ENCODE assay signal across 17 cellular contexts in genomic region chr10:46520381-46520780, GRCh38. TPM values are rescaled to one million over a fixed set of nuclear protein-coding genes. Genes with fewer than 3 reads are reported as not detected.
DNase-seq lines count a peak whose midpoint lies in the region; ATAC-seq and TF ChIP-seq lines count a peak whose summit lies in the region.
"Had no signal": no experiment of that assay in that cellular context is flagged by ENCODE, and none has a peak within 500 bp of the region (broad histone marks: within the 10 kb centered on the region; RNA-seq: fewer than 3 reads in every experiment).

No MANE protein-coding gene starts in this region.

- CTCF ChIA-PET in Calu3 (lab: Charles Lee) (no interaction called here), mammary epithelial cell (lab: Charles Lee; ENCODE audit: low non-redundant PET) (no interaction called here)

- H3K4me1 Mint-ChIP-seq in activated T-cell treated with anti-CD3 and anti-CD28 coated beads, Interleukin-2, amount 50 U/mL, for 24 hours (ENCODE audit: low read depth): no peaks in the 10 kb centered on the region
- no peaks in the 10 kb centered on the region for H3K4me1 Mint-ChIP-seq in activated T-cell treated with anti-CD3 and anti-CD28 coated beads, Interleukin-2, amount 50 U/mL, for 72 hours (ENCODE audit: low read depth)
- peaks cover 8% of the 10 kb centered on the region for H3K4me1 Mint-ChIP-seq in Calu3 (ENCODE audit: low read depth, unreplicated experiment)
- H3K4me1 Mint-ChIP-seq: activated naive CD8-positive, alpha-beta T cell treated with anti-CD3 and anti-CD28 coated beads, Interleukin-2, amount 10 ng/mL, durations not matched to agents 7 days and 5 days; CD8-positive, alpha-beta memory T cell had no signal

- no peak overlapping the region for H2AFZ ChIP-seq in neuronal stem cell (ENCODE audit: low read length)
- no peak overlapping the region for H2AFZ ChIP-seq in mammary epithelial cell (ENCODE audit: low read depth, low read length)

- dilution Hi-C loops in mammary epithelial cell (cut with HindIII; ENCODE audit: low sequenced_read_pairs): no loop called here

- H3K9me3 ChIP-seq in neuronal stem cell (replicated peaks in 1 of 2; ENCODE audit: control insufficient read depth in 2 of 2, insufficient read depth in 1 of 2, low read depth in 1 of 2, low read length in 2 of 2) (peaks cover 0 to 2% of the 10 kb centered on the region in 2 donors), mammary epithelial cell (replicated peaks; ENCODE audit: insufficient read depth, low read length) (no peaks in the 10 kb centered on the region)
- H3K9me3 ChIP-seq: left lung had no signal

- BruUV-seq in Calu3 (replicated peaks; lab: Mats Ljungman, UMichigan) (no TSS peak), mammary epithelial cell (replicated peaks; lab: Mats Ljungman, UMichigan) (no TSS peak)

- intact Hi-C loops in Calu3 (cut with micrococcal nuclease; ENCODE audit: unreplicated experiment) (no loop called here), mammary epithelial cell (cut with micrococcal nuclease) (no loop called here)

- peak overlapping the region; percentile 4 for H3K18ac ChIP-seq in neuronal stem cell (ENCODE audit: low read length)

- no peaks in the 10 kb centered on the region for H4K20me1 ChIP-seq in mammary epithelial cell (ENCODE audit: insufficient read depth, low read length)

- no peak overlapping the region for H3K4ac ChIP-seq in neuronal stem cell (ENCODE audit: low read length)

- no peak for ATAC-seq in activated T-cell treated with anti-CD3 and anti-CD28 coated beads, Interleukin-2, amount 50 U/mL, for 72 hours (replicated peaks in 1 of 2)
- no peak for ATAC-seq in HG03354 (IDR thresholded peaks at IDR 0.05; ENCODE audit: poor library complexity, severe bottlenecking, unreplicated experiment)
- ATAC-seq: left lung had no signal

- H3K4me1 ChIP-seq in neuronal stem cell (ENCODE audit: control insufficient read depth in 2 of 2, insufficient read depth in 1 of 2, low read depth in 1 of 2, low read length in 2 of 2) (peaks cover 0 to 4% of the 10 kb centered on the region in 2 donors), mammary epithelial cell (ENCODE audit: insufficient read depth, low read length) (peaks cover 54% of the 10 kb centered on the region)

- H3K4me3 Mint-ChIP-seq in activated T-cell treated with anti-CD3 and anti-CD28 coated beads, Interleukin-2, amount 50 U/mL, for 24 hours: no peak overlapping the region
- no peak overlapping the region for H3K4me3 Mint-ChIP-seq in activated T-cell treated with anti-CD3 and anti-CD28 coated beads, Interleukin-2, amount 50 U/mL, for 72 hours
- no peak overlapping the region for H3K4me3 Mint-ChIP-seq in Calu3 (ENCODE audit: low read depth, unreplicated experiment)
- H3K4me3 Mint-ChIP-seq: activated naive CD8-positive, alpha-beta T cell treated with anti-CD3 and anti-CD28 coated beads, Interleukin-2, amount 10 ng/mL, durations not matched to agents 7 days and 5 days; CD8-positive, alpha-beta memory T cell; HFFc6 had no signal

- no peak overlapping the region for H2BK15ac ChIP-seq in neuronal stem cell (ENCODE audit: low read length)

- H3K4me2 ChIP-seq in neuronal stem cell (ENCODE audit: insufficient read depth, low read length, poor library complexity, severe bottlenecking) (no peak overlapping the region), mammary epithelial cell (ENCODE audit: insufficient read depth, low read depth, low read length) (no peak overlapping the region)

- H2BK12ac ChIP-seq in neuronal stem cell (ENCODE audit: low read length): no peak overlapping the region

- no peaks in the 10 kb centered on the region for H3K79me1 ChIP-seq in neuronal stem cell (ENCODE audit: low read depth, low read length)

- H3K79me2 ChIP-seq in mammary epithelial cell (ENCODE audit: insufficient read depth, low read length): no peaks in the 10 kb centered on the region

- no CpG with 5 or more reads among the region's 5 CpGs for WGBS in neuronal stem cell (ENCODE audit: extremely low coverage in 2 of 2, insufficient read length in 2 of 2, insufficient replicate concordance in 1 of 2), 2 donors
- 93% methylated on average over 5 of the region's 5 CpGs for WGBS in mammary epithelial cell (ENCODE audit: low coverage, missing lambda C conversion rate)

- no peak overlapping the region for H3K27ac ChIP-seq in neuronal stem cell (replicated peaks; ENCODE audit: low read length)
- H3K27ac ChIP-seq in mammary epithelial cell (ENCODE audit: insufficient read depth, low read depth, low read length): no peak overlapping the region
- H3K27ac ChIP-seq: left lung had no signal

- H3K27me3 ChIP-seq in neuronal stem cell (ENCODE audit: control insufficient read depth in 3 of 3, insufficient read depth in 3 of 3, low read depth in 1 of 3, low read length in 3 of 3) (peaks cover 0 to 4% (median 0%) of the 10 kb centered on the region in 3 experiments), mammary epithelial cell (ENCODE audit: insufficient read depth, low read length) (no peaks in the 10 kb centered on the region)
- H3K27me3 ChIP-seq: left lung had no signal

- H2BK120ac ChIP-seq in neuronal stem cell (ENCODE audit: low read depth, low read length): no peak overlapping the region

- no peak overlapping the region for H4K8ac ChIP-seq in neuronal stem cell (ENCODE audit: low read depth, low read length)

- no peak overlapping the region for H2BK5ac ChIP-seq in neuronal stem cell (ENCODE audit: low read length)

- H3K9me3 Mint-ChIP-seq in activated T-cell treated with anti-CD3 and anti-CD28 coated beads, Interleukin-2, amount 50 U/mL, for 24 hours: no peaks in the 10 kb centered on the region
- H3K9me3 Mint-ChIP-seq in activated T-cell treated with anti-CD3 and anti-CD28 coated beads, Interleukin-2, amount 50 U/mL, for 72 hours: no peaks in the 10 kb centered on the region
- no peaks in the 10 kb centered on the region for H3K9me3 Mint-ChIP-seq in Calu3 (ENCODE audit: low read depth, unreplicated experiment)
- H3K9me3 Mint-ChIP-seq: activated naive CD8-positive, alpha-beta T cell treated with anti-CD3 and anti-CD28 coated beads, Interleukin-2, amount 10 ng/mL, durations not matched to agents 7 days and 5 days; CD8-positive, alpha-beta memory T cell; HFFc6 had no signal

- in situ Hi-C loops in mammary epithelial cell (cut with MboI; ENCODE audit: low sequenced_read_pairs in 2 of 2): no loop called here

- TF ChIP-seq CTCF in Calu3 (IDR thresholded peaks at IDR 0.05; ENCODE audit: unreplicated experiment): no peak
- no peak for TF ChIP-seq CTCF in mammary epithelial cell (conservative IDR thresholded peaks at IDR 0.05 in 1 of 2, IDR thresholded peaks at IDR 0.05 in 1 of 2; ENCODE audit: extremely low read depth in 1 of 2, insufficient read depth in 1 of 2, low read depth in 1 of 2, low read length in 2 of 2)

- DNase-seq in activated T-cell treated with anti-CD3 and anti-CD28 coated beads, Interleukin-2, amount 50 U/mL, for 24 hours: peak; percentile 25
- no peak for DNase-seq in activated T-cell treated with anti-CD3 and anti-CD28 coated beads, Interleukin-2, amount 50 U/mL, for 72 hours
- DNase-seq in Calu3: peak; percentile 4
- DNase-seq in activated naive CD4-positive, alpha-beta T cell treated with anti-CD3 and anti-CD28 coated beads, Interleukin-2, amount 50 U/mL, for 16 hours: peak; percentile 11
- DNase-seq in neuronal stem cell (ENCODE audit: low spot score): no peak
- DNase-seq in mammary epithelial cell: no peak
- DNase-seq in NCI-H1930 (lab: John Stamatoyannopoulos, UW): no peak
- DNase-seq: effector memory CD4-positive, alpha-beta T cell; HFFc6 had no signal

- H3K9ac ChIP-seq in neuronal stem cell (ENCODE audit: low read depth, low read length, poor library complexity) (no peak overlapping the region), mammary epithelial cell (ENCODE audit: insufficient read depth, low read length) (no peak overlapping the region)

- peaks cover 0 to under 1% of the 10 kb centered on the region in 2 donors for H3K36me3 ChIP-seq in neuronal stem cell (replicated peaks in 1 of 2; ENCODE audit: control insufficient read depth in 2 of 2, insufficient read depth in 2 of 2, low read length in 2 of 2)
- H3K36me3 ChIP-seq in mammary epithelial cell (ENCODE audit: insufficient read depth, low read length): no peaks in the 10 kb centered on the region
- H3K36me3 ChIP-seq: left lung had no signal

- H3K23ac ChIP-seq in neuronal stem cell (ENCODE audit: low read depth, low read length, poor library complexity): no peak overlapping the region

- peak overlapping the region; percentile 2 for H2AK5ac ChIP-seq in neuronal stem cell (ENCODE audit: low read depth, low read length)

- H3K14ac ChIP-seq in neuronal stem cell (ENCODE audit: low read length): peak overlapping the region; percentile 1

- H3K27me3 Mint-ChIP-seq in activated T-cell treated with anti-CD3 and anti-CD28 coated beads, Interleukin-2, amount 50 U/mL, for 24 hours: no peaks in the 10 kb centered on the region
- no peaks in the 10 kb centered on the region for H3K27me3 Mint-ChIP-seq in activated T-cell treated with anti-CD3 and anti-CD28 coated beads, Interleukin-2, amount 50 U/mL, for 72 hours (ENCODE audit: low read depth)
- H3K27me3 Mint-ChIP-seq in Calu3 (ENCODE audit: unreplicated experiment): no peaks in the 10 kb centered on the region
- H3K27me3 Mint-ChIP-seq: activated naive CD8-positive, alpha-beta T cell treated with anti-CD3 and anti-CD28 coated beads, Interleukin-2, amount 10 ng/mL, durations not matched to agents 7 days and 5 days had no signal

- peak overlapping the region in 1 of 2 donors; percentile 7 for H3K4me3 ChIP-seq in neuronal stem cell (ENCODE audit: low read length in 2 of 2)
- H3K4me3 ChIP-seq in mammary epithelial cell (replicated peaks in 1 of 3; ENCODE audit: insufficient read depth in 1 of 3, low read depth in 2 of 3, low read length in 3 of 3): no peak overlapping the region
- H3K4me3 ChIP-seq: left lung had no signal

- no peak overlapping the region for H4K91ac ChIP-seq in neuronal stem cell (ENCODE audit: low read depth, low read length, poor library complexity)

- no peaks in the 10 kb centered on the region for H3K36me3 Mint-ChIP-seq in activated T-cell treated with anti-CD3 and anti-CD28 coated beads, Interleukin-2, amount 50 U/mL, for 24 hours (ENCODE audit: low read depth)
- no peaks in the 10 kb centered on the region for H3K36me3 Mint-ChIP-seq in activated T-cell treated with anti-CD3 and anti-CD28 coated beads, Interleukin-2, amount 50 U/mL, for 72 hours (ENCODE audit: insufficient read depth in 2 of 2)
- no peaks in the 10 kb centered on the region for H3K36me3 Mint-ChIP-seq in Calu3 (ENCODE audit: insufficient read depth, unreplicated experiment)
- H3K36me3 Mint-ChIP-seq: activated naive CD8-positive, alpha-beta T cell treated with anti-CD3 and anti-CD28 coated beads, Interleukin-2, amount 10 ng/mL, durations not matched to agents 7 days and 5 days; CD8-positive, alpha-beta memory T cell had no signal

- H3K27ac Mint-ChIP-seq in activated T-cell treated with anti-CD3 and anti-CD28 coated beads, Interleukin-2, amount 50 U/mL, for 24 hours: no peak overlapping the region
- no peak overlapping the region for H3K27ac Mint-ChIP-seq in activated T-cell treated with anti-CD3 and anti-CD28 coated beads, Interleukin-2, amount 50 U/mL, for 72 hours
- no peak overlapping the region for H3K27ac Mint-ChIP-seq in Calu3 (ENCODE audit: unreplicated experiment)
- H3K27ac Mint-ChIP-seq: activated naive CD8-positive, alpha-beta T cell treated with anti-CD3 and anti-CD28 coated beads, Interleukin-2, amount 10 ng/mL, durations not matched to agents 7 days and 5 days; CD8-positive, alpha-beta memory T cell; HFFc6 had no signal

RNA-seq across cellular contexts. Expression of gene GPRIN2, which starts 36.1 kb away (rescaled TPM):
- total RNA-seq in activated T-cell treated with anti-CD3 and anti-CD28 coated beads, Interleukin-2, amount 50 U/mL, for 72 hours: not detected
- total RNA-seq in Calu3 (2022) (9.5 and 12.8 TPM in 2 replicates), mammary epithelial cell (1 to 10 TPM in 1 of 2 donors, under 1 TPM in 1; 0.54 to 3.7 TPM)
- 4.9 TPM for polyA plus RNA-seq in neuronal stem cell (2013, experiment 1 of 2)
- polyA plus RNA-seq in neuronal stem cell (2013, experiment 2 of 2): 4.9 TPM
- 0.20 TPM for polyA plus RNA-seq in mammary epithelial cell
- not detected for polyA minus RNA-seq in mammary epithelial cell
- total RNA-seq: activated naive CD8-positive, alpha-beta T cell treated with anti-CD3 and anti-CD28 coated beads, Interleukin-2, amount 10 ng/mL, durations not matched to agents 7 days and 5 days; CD8-positive, alpha-beta memory T cell; HFFc6; pulmonary artery endothelial cell; subcutaneous adipose tissue had no signal
- polyA plus RNA-seq: CD8-positive, alpha-beta memory T cell had no signal

RNA-seq across cellular contexts. Expression of gene NPY4R, which starts 54.6 kb away (rescaled TPM):
- not detected for total RNA-seq in activated T-cell treated with anti-CD3 and anti-CD28 coated beads, Interleukin-2, amount 50 U/mL, for 72 hours
- total RNA-seq in Calu3 (2022) (not detected in 2 replicates), mammary epithelial cell (under 1 TPM in 1 of 2 donors, not detected in 1; 0.38 TPM)
- 0.13 TPM for polyA plus RNA-seq in neuronal stem cell (2013, experiment 1 of 2)
- polyA plus RNA-seq in neuronal stem cell (2013, experiment 2 of 2): 0.08 TPM
- polyA plus RNA-seq in mammary epithelial cell: 0.37 TPM
- polyA minus RNA-seq in mammary epithelial cell: not detected
- total RNA-seq: activated naive CD8-positive, alpha-beta T cell treated with anti-CD3 and anti-CD28 coated beads, Interleukin-2, amount 10 ng/mL, durations not matched to agents 7 days and 5 days; bronchial epithelial cell; CD8-positive, alpha-beta memory T cell; Daoy; pulmonary artery endothelial cell had no signal
- polyA plus RNA-seq: CD8-positive, alpha-beta memory T cell had no signal

RNA-seq across cellular contexts. Expression of gene SYT15, which starts 58.5 kb away (rescaled TPM):
- 1 to 10 TPM in 1 of 2 donors, not detected in 1; 1.6 TPM for total RNA-seq in activated T-cell treated with anti-CD3 and anti-CD28 coated beads, Interleukin-2, amount 50 U/mL, for 72 hours
- total RNA-seq in Calu3 (2022): 1.5 and 2.2 TPM in 2 replicates
- 0.22 TPM for polyA plus RNA-seq in neuronal stem cell (2013, experiment 1 of 2)
- 0.24 TPM for polyA plus RNA-seq in neuronal stem cell (2013, experiment 2 of 2)
- under 1 TPM; under 0.01 to 0.68 TPM for total RNA-seq in mammary epithelial cell
- polyA plus RNA-seq in mammary epithelial cell: 0.07 TPM
- not detected for polyA minus RNA-seq in mammary epithelial cell

Comparison
In these comparisons a context has a peak if more than half of its experiments do, and no peak if none do; other contexts are left out.
1. DNase-seq: peak in activated T-cell treated with anti-CD3 and anti-CD28 coated beads, Interleukin-2, amount 50 U/mL, for 24 hours (single experiment), Calu3 (single experiment) and activated naive CD4-positive, alpha-beta T cell treated with anti-CD3 and anti-CD28 coated beads, Interleukin-2, amount 50 U/mL, for 16 hours (single experiment); none in activated T-cell treated with anti-CD3 and anti-CD28 coated beads, Interleukin-2, amount 50 U/mL, for 72 hours (0 of 2), neuronal stem cell (single experiment), mammary epithelial cell (single experiment) and NCI-H1930 (0 of 2).